ENCODE assay signal across 21 cellular contexts in the genomic region with DNA sequence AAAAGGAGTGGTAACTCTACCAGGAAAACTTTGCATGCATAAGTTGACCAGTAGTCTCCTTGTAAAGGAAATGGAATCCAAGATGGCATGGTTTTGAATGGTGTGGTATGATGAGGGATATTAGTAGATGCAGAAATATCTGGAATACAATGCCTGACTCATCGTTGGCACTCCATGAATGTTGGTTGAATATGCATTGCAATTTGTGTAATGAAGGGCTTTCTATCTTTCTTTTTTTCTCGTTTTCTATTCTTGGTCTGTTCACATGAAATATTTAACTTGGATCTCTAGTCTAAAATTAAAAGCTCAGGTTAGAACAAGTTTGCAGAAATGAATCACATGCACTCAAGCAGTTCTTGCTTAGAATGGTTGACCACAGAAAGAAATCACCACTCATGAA.
DNase-seq lines count a peak whose midpoint lies in the region; FAIRE-seq and TF ChIP-seq lines count a peak whose summit lies in the region.
"Had no signal": no experiment of that assay in that cellular context is flagged by ENCODE, and none has a peak within 500 bp of the region (broad histone marks: within the 10 kb centered on the region; RNA-seq: fewer than 3 reads in every experiment).

No MANE protein-coding gene starts in this region.

- H3K4me3 ChIP-seq in AG09309 (ENCODE audit: control insufficient read depth, low read depth, low read length), result no peak overlapping the region
- H3K4me3 ChIP-seq in astrocyte of the spinal cord (ENCODE audit: low read depth, low read length), result no peak overlapping the region
- H3K4me3 ChIP-seq in keratinocyte (ENCODE audit: control insufficient read depth in 2 of 3, extremely low read depth in 1 of 3, insufficient read depth in 2 of 3, low read depth in 1 of 3, low read length in 3 of 3), result no peak overlapping the region
- H3K4me3 ChIP-seq in MG63, result no peak overlapping the region
- H3K4me3 ChIP-seq: cardiac muscle cell, gastroesophageal sphincter, lower lobe of right lung had no signal

- H3K36me3 ChIP-seq in keratinocyte (ENCODE audit: control insufficient read depth in 2 of 2, extremely low read depth in 1 of 2, insufficient read depth in 2 of 2, low read length in 2 of 2), result no peaks in the 10 kb centered on the region
- H3K36me3 ChIP-seq in MG63, result no peaks in the 10 kb centered on the region
- H3K36me3 ChIP-seq: cardiac muscle cell, gastroesophageal sphincter, lower lobe of right lung had no signal

- H3K4me2 ChIP-seq in keratinocyte (ENCODE audit: control insufficient read depth, extremely low read depth, insufficient read depth, low read depth, low read length), result peak overlapping the region; percentile 39

- no peaks in the 10 kb centered on the region for H3K9me1 ChIP-seq in keratinocyte (ENCODE audit: control insufficient read depth, extremely low read depth, insufficient read depth, low read length)

- dilution Hi-C loops in keratinocyte (cut with MboI; ENCODE audit: extremely low pct_ligation_motif_present, low sequenced_read_pairs), result no loop called here

- DNase-seq in AG09309 (ENCODE audit: low read depth) (peak; percentile 73), HT1080 (ENCODE audit: low read depth) (peak; percentile 37), astrocyte of the spinal cord (ENCODE audit: low read depth, low spot score) (peak; percentile 76), keratinocyte (ENCODE audit: low read depth, low spot score) (no peak), midbrain (lab: John Stamatoyannopoulos, UW) (no peak), MG63 (no peak), KBM-7 (no peak)
- DNase-seq in stimulated activated CD4-positive, alpha-beta T cell treated with anti-CD3 and anti-CD28 coated beads, Interleukin-2, amount 100 ng/mL, for 24 hours, result no peak
- DNase-seq: activated naive CD4-positive, alpha-beta T cell treated with anti-CD3 and anti-CD28 coated beads, Interleukin-2, amount 10 ng/mL, durations not matched to agents 7 days and 5 days; activated T-cell treated with anti-CD3 and anti-CD28 coated beads for 4 hours; CD8-positive, alpha-beta T cell; effector CD4-positive, alpha-beta T cell; GOT3; lower lobe of right lung; NCI-H2081; NCI-H510A; stimulated activated CD4-positive, alpha-beta T cell treated with anti-CD3 and anti-CD28 coated beads, Interleukin-12 subunit alpha, Interleukin-12 subunit beta, amount 100 ng/mL, for 4 hours; stimulated activated naive CD4-positive, alpha-beta T cell had no signal

- TF ChIP-seq CTCF in AG09309 (IDR thresholded peaks at IDR 0.05; ENCODE audit: control insufficient read depth, insufficient read depth, low read depth, low read length, missing control alignments) (no peak), astrocyte of the spinal cord (IDR thresholded peaks at IDR 0.05; ENCODE audit: low read depth, low read length) (no peak), keratinocyte (optimal IDR thresholded peaks at IDR 0.05 in 1 of 3, IDR thresholded peaks at IDR 0.05 in 1 of 3, conservative IDR thresholded peaks at IDR 0.05 in 1 of 3; ENCODE audit: extremely low read depth in 1 of 3, insufficient read depth in 2 of 3, low read length in 3 of 3) (no peak)

- no peaks in the 10 kb centered on the region for H3K27me3 ChIP-seq in keratinocyte (ENCODE audit: control insufficient read depth, extremely low read depth, insufficient read depth, low read length)
- no peaks in the 10 kb centered on the region for H3K27me3 ChIP-seq in MG63
- H3K27me3 ChIP-seq: cardiac muscle cell, gastroesophageal sphincter had no signal

- in situ Hi-C loops in astrocyte of the spinal cord (cut with HindIII; ENCODE audit: low sequenced_read_pairs), result no loop called here
- in situ Hi-C loops in KBM-7 (cut with MboI; ENCODE audit: low pct_unique_long_range_greater_than_20kb, low sequenced_read_pairs), result no loop called here

- no peaks in the 10 kb centered on the region for H3K79me2 ChIP-seq in keratinocyte (ENCODE audit: control insufficient read depth, insufficient read depth, low read length)

- H3K27ac ChIP-seq in keratinocyte (ENCODE audit: control insufficient read depth, insufficient read depth, low read length), result peak overlapping the region; percentile 56
- H3K27ac ChIP-seq: cardiac muscle cell, gastroesophageal sphincter, lower lobe of right lung had no signal

- H3K4me1 ChIP-seq in keratinocyte (ENCODE audit: control insufficient read depth, extremely low read depth, insufficient read depth, low read length), result peaks cover 29% of the 10 kb centered on the region
- H3K4me1 ChIP-seq: gastroesophageal sphincter, lower lobe of right lung had no signal

- H3K9me3 ChIP-seq in keratinocyte (ENCODE audit: control insufficient read depth, low read depth, low read length) (peaks cover 2% of the 10 kb centered on the region), MG63 (no peaks in the 10 kb centered on the region)
- H3K9me3 ChIP-seq: gastroesophageal sphincter, lower lobe of right lung had no signal

- no peak overlapping the region for H2AFZ ChIP-seq in keratinocyte (ENCODE audit: control insufficient read depth, low read length)

- H3K9ac ChIP-seq in keratinocyte (ENCODE audit: control insufficient read depth, extremely low read depth, insufficient read depth, low read length), result no peak overlapping the region

- FAIRE-seq in keratinocyte (lab: Jason Lieb, UNC), result peak; percentile 92
- FAIRE-seq: GM12891 had no signal

- no peaks in the 10 kb centered on the region for H4K20me1 ChIP-seq in keratinocyte (ENCODE audit: control insufficient read depth, extremely low read depth, insufficient read depth, low read length)

Comparison
In these comparisons a context has a peak if more than half of its experiments do, and no peak if none do; other contexts are left out.
1. DNase-seq: peak in AG09309 (single experiment), HT1080 (single experiment) and astrocyte of the spinal cord (single experiment); none in keratinocyte (single experiment), midbrain (single experiment), MG63 (single experiment), KBM-7 (single experiment) and stimulated activated CD4-positive, alpha-beta T cell treated with anti-CD3 and anti-CD28 coated beads, Interleukin-2, amount 100 ng/mL, for 24 hours (0 of 2).